26 cellular contexts compared by ENCODE assay signal in the genomic region with DNA sequence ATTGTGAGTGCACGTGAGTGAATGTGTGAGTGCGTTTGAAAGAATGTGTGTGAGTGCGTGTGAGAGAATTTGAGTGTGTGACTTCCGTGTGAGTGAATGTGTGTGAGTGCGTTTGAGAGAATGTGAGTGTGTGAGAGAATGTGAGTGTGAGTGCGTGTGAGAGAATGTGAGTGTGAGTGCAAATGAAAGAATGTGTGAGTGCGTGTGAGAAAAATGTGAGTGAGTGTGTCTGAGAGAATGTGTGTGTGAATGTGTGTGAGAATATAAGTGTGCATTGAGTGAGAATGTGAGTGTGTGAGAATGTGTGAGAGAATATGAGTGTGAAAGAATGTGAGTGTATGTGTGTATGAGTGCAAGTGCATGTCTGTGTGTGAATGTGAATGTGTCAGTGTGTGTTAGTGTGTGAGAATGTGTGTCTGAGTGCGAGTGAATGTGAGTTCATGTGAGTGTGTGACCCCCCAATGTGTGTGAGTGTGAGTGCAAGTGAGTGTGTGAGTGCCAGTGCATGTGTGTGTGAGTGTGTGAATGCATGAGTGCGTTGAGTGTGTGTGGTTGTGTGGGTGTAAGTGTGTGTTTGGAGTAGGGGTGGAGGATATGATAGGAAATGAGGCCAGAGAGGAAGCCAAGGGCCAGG. TPM values are rescaled to one million over a fixed set of nuclear protein-coding genes. Genes with fewer than 3 reads are reported as not detected.
DNase-seq lines count a peak whose midpoint lies in the region; ATAC-seq, FAIRE-seq and TF ChIP-seq lines count a peak whose summit lies in the region.
"Had no signal": no experiment of that assay in that cellular context is flagged by ENCODE, and none has a peak within 500 bp of the region (broad histone marks: within the 10 kb centered on the region; RNA-seq: fewer than 3 reads in every experiment).

No MANE protein-coding gene starts in this region.

- no peak overlapping the region for H2AFZ ChIP-seq in HepG2 (ENCODE audit: low read length)
- no peak overlapping the region for H2AFZ ChIP-seq in H1 (ENCODE audit: low read length)
- H2AFZ ChIP-seq: GM23338 had no signal

- ATAC-seq in HepG2 (no peak), right lobe of liver (no peak), WTC11 (no peak), GM19324 (IDR thresholded peaks at IDR 0.05; ENCODE audit: low FRiP score, unreplicated experiment) (no peak), GM21737 (IDR thresholded peaks at IDR 0.05; ENCODE audit: unreplicated experiment) (no peak)

- FAIRE-seq in HepG2 (lab: Jason Lieb, UNC) (no peak), H1 (lab: Jason Lieb, UNC) (no peak)
- FAIRE-seq: A549, D721Med, GM18507, H54 had no signal

- H3K27ac ChIP-seq in HepG2 (ENCODE audit: extremely low read length, insufficient read depth, low read length) (no peak overlapping the region), right lobe of liver (no peak overlapping the region), H1 (ENCODE audit: low read depth, low read length) (no peak overlapping the region)
- H3K27ac ChIP-seq: 22Rv1; A549; BLaER1 treated with 17β-estradiol and CSF1 and Interleukin-3, amounts not matched to agents 10 nM and 100 nM had no signal

- in situ Hi-C loops in HepG2 (cut with HindIII; ENCODE audit: extremely low pct_ligation_motif_present, low pct_unique_long_range_greater_than_20kb) = no loop called here

- TF ChIP-seq CTCF in HepG2 (CRISPR knock-in tag; IDR thresholded peaks at IDR 0.05) (no peak), right lobe of liver (IDR thresholded peaks at IDR 0.05) (no peak), WTC11 (IDR thresholded peaks at IDR 0.05) (no peak), H1 (IDR thresholded peaks at IDR 0.05; ENCODE audit: control extremely low read depth in 1 of 3, insufficient read depth in 1 of 3, low read depth in 1 of 3, low read length in 3 of 3) (no peak)

- H4K8ac ChIP-seq in H1 (ENCODE audit: extremely low read depth, insufficient read depth, low read length) = no peak overlapping the region; the same call in 1 of the 2 replicates

- no peak overlapping the region for H3K23ac ChIP-seq in H1 (ENCODE audit: insufficient read length)

- H3K18ac ChIP-seq in H1 (ENCODE audit: extremely low read depth, low read length) = no peak overlapping the region

- no peak overlapping the region for H2BK5ac ChIP-seq in H1 (ENCODE audit: low read depth, low read length)

- no peak overlapping the region for H4K5ac ChIP-seq in H1 (ENCODE audit: insufficient read length, low read depth, low read length)

- peak overlapping the region; percentile 96; the same call in 1 of the 2 replicates for H2AK5ac ChIP-seq in H1 (ENCODE audit: low read depth, low read length)

- CTCF ChIA-PET in HepG2 (lab: Yijun Ruan, JAX; ENCODE audit: low intra/inter-chr PET ratio, low total read pairs) (no interaction called here), WTC11 (lab: Charles Lee) (no interaction called here), H1 (lab: Charles Lee; ENCODE audit: partially characterized antibody) (interaction anchor here (0.8 to 1.4 kb wide), 2 partner anchors 13 to 431 kb away, joined by 3 to 4 read pairs; no protein-coding TSS in a partner anchor)
- CTCF ChIA-PET in activated naive CD4-positive, alpha-beta T cell treated with anti-CD3 and anti-CD28 coated beads for 36 hours (lab: Charles Lee) = no interaction called here

- no peaks in the 10 kb centered on the region for H3K9me3 Mint-ChIP-seq in WTC11
- H3K9me3 Mint-ChIP-seq in activated naive CD4-positive, alpha-beta T cell treated with anti-CD3 and anti-CD28 coated beads for 36 hours = no peaks in the 10 kb centered on the region
- H3K9me3 Mint-ChIP-seq: CD4-positive, alpha-beta T cell; CD8-positive, alpha-beta memory T cell; GM23338 had no signal

- peak overlapping the region; percentile 76; the same call in 1 of the 2 replicates for H2BK20ac ChIP-seq in H1 (ENCODE audit: low read length)

- POLR2A ChIA-PET in HepG2 (lab: Yijun Ruan, JAX) (no interaction called here), WTC11 (lab: Charles Lee) (no interaction called here), H1 (lab: Charles Lee; ENCODE audit: partially characterized antibody) (no interaction called here)

- peaks cover 24% of the 10 kb centered on the region for H3K23me2 ChIP-seq in H1 (ENCODE audit: low read depth, low read length)

- TF ChIP-seq POLR2A in HepG2 (IDR thresholded peaks at IDR 0.05; ENCODE audit: insufficient read depth in 1 of 2, low read depth in 2 of 2, low read length in 2 of 2) (no peak), right lobe of liver (IDR thresholded peaks at IDR 0.05) (no peak), H1 (IDR thresholded peaks at IDR 0.05; ENCODE audit: control extremely low read depth in 1 of 2, low read depth in 2 of 2, low read length in 2 of 2) (no peak)

- intact Hi-C loops in HepG2 (cut with micrococcal nuclease; ENCODE audit: unreplicated experiment) (no loop called here), right lobe of liver (cut with DNase I) (no loop called here)
- intact Hi-C loops in activated naive CD4-positive, alpha-beta T cell treated with anti-CD3 and anti-CD28 coated beads for 36 hours (cut with micrococcal nuclease) = no loop called here

- H3K27me3 ChIP-seq in HepG2 (ENCODE audit: control insufficient read depth in 1 of 2, insufficient read depth in 2 of 2, low read length in 2 of 2) = peaks cover 0 to 26% of the 10 kb centered on the region in 2 experiments; a peak in 3 of 5 replicates
- no peaks in the 10 kb centered on the region for H3K27me3 ChIP-seq in right lobe of liver
- H3K27me3 ChIP-seq in H1 (replicated peaks in 1 of 4; ENCODE audit: control insufficient read depth in 3 of 4, extremely low read depth in 1 of 4, insufficient read depth in 3 of 4, low read length in 3 of 4) = no peaks in the 10 kb centered on the region; a peak in 1 of 7 replicates
- H3K27me3 ChIP-seq: BE2C; BLaER1 treated with 17β-estradiol and CSF1 and Interleukin-3, amounts not matched to agents 10 nM and 100 nM had no signal

- H3K36me3 ChIP-seq in HepG2 (replicated peaks in 1 of 2; ENCODE audit: control insufficient read depth in 1 of 2, insufficient read depth in 2 of 2, low read length in 2 of 2) = no peaks in the 10 kb centered on the region
- no peaks in the 10 kb centered on the region for H3K36me3 ChIP-seq in right lobe of liver
- H3K36me3 ChIP-seq in H1 (ENCODE audit: control insufficient read depth in 2 of 4, insufficient read depth in 4 of 4, low read length in 3 of 4) = no peaks in the 10 kb centered on the region; a peak in 2 of 8 replicates
- H3K36me3 ChIP-seq: BE2C; BLaER1 treated with 17β-estradiol and CSF1 and Interleukin-3, amounts not matched to agents 10 nM and 100 nM had no signal

- H4K20me1 ChIP-seq in HepG2 (ENCODE audit: insufficient read depth, low read length) (no peaks in the 10 kb centered on the region), H1 (replicated peaks in 1 of 2; ENCODE audit: control insufficient read depth in 1 of 2, insufficient read depth in 2 of 2, low read length in 2 of 2) (peaks cover 0 to 21% of the 10 kb centered on the region in 2 experiments)
- H4K20me1 ChIP-seq: BLaER1 treated with 17β-estradiol and CSF1 and Interleukin-3, amounts not matched to agents 10 nM and 100 nM had no signal

- peak overlapping the region; percentile 73 for H3K14ac ChIP-seq in H1 (ENCODE audit: insufficient read length)

- no peaks in the 10 kb centered on the region for H3K79me1 ChIP-seq in H1 (ENCODE audit: low read depth, low read length)

- BruUV-seq in HepG2 (replicated peaks; lab: Mats Ljungman, UMichigan) = no TSS peak

- H2BK12ac ChIP-seq in H1 (ENCODE audit: low read depth, low read length) = peak overlapping the region; percentile 53

- no peak overlapping the region for H3K27ac Mint-ChIP-seq in WTC11
- H3K27ac Mint-ChIP-seq in activated naive CD4-positive, alpha-beta T cell treated with anti-CD3 and anti-CD28 coated beads for 36 hours = no peak overlapping the region
- H3K27ac Mint-ChIP-seq: CD14-positive monocyte; CD4-positive, alpha-beta T cell; CD8-positive, alpha-beta memory T cell; GM23338 had no signal

- H3K36me3 Mint-ChIP-seq in WTC11 = no peaks in the 10 kb centered on the region
- H3K36me3 Mint-ChIP-seq in activated naive CD4-positive, alpha-beta T cell treated with anti-CD3 and anti-CD28 coated beads for 36 hours (ENCODE audit: low read depth) = no peaks in the 10 kb centered on the region
- H3K36me3 Mint-ChIP-seq: CD14-positive monocyte; CD8-positive, alpha-beta memory T cell had no signal

- no peaks in the 10 kb centered on the region for H3K4me1 Mint-ChIP-seq in WTC11
- H3K4me1 Mint-ChIP-seq in activated naive CD4-positive, alpha-beta T cell treated with anti-CD3 and anti-CD28 coated beads for 36 hours (ENCODE audit: low read depth) = no peaks in the 10 kb centered on the region
- H3K4me1 Mint-ChIP-seq: CD14-positive monocyte; CD8-positive, alpha-beta memory T cell; GM23338 had no signal

- H2BK15ac ChIP-seq in H1 (ENCODE audit: low read length) = peak overlapping the region; percentile 83; the same call in 1 of the 2 replicates

- H3K4me2 ChIP-seq in HepG2 (ENCODE audit: low read depth, low read length) = no peak overlapping the region
- H3K4me2 ChIP-seq in H1 (ENCODE audit: insufficient read depth in 1 of 2, low read depth in 2 of 2, low read length in 2 of 2) = no peak overlapping the region
- H3K4me2 ChIP-seq: A549; BLaER1 treated with 17β-estradiol and CSF1 and Interleukin-3, amounts not matched to agents 10 nM and 100 nM; GM23338 had no signal

- H3K27me3 Mint-ChIP-seq in WTC11 (ENCODE audit: low read depth) = peaks cover 8% of the 10 kb centered on the region
- peaks cover 3% of the 10 kb centered on the region for H3K27me3 Mint-ChIP-seq in activated naive CD4-positive, alpha-beta T cell treated with anti-CD3 and anti-CD28 coated beads for 36 hours (ENCODE audit: low read depth)

- H3K4me1 ChIP-seq in HepG2 (ENCODE audit: insufficient read depth, low read length) (no peaks in the 10 kb centered on the region), right lobe of liver (no peaks in the 10 kb centered on the region), H1 (replicated peaks in 1 of 4; ENCODE audit: control insufficient read depth in 3 of 4, insufficient read depth in 4 of 4, low read length in 3 of 4) (no peaks in the 10 kb centered on the region)
- H3K4me1 ChIP-seq: A549, BE2C had no signal

- H3K9me3 ChIP-seq in HepG2 (ENCODE audit: low read length) (no peaks in the 10 kb centered on the region), right lobe of liver (no peaks in the 10 kb centered on the region), H1 (ENCODE audit: insufficient read depth in 2 of 2, low read depth in 1 of 2, low read length in 1 of 2) (peaks cover 3 to 22% of the 10 kb centered on the region in 2 experiments; a peak in 2 of 4 replicates)
- H3K9me3 ChIP-seq: BE2C had no signal

- H4K91ac ChIP-seq in H1 (replicated peaks; ENCODE audit: insufficient read length, low read length) = no peak overlapping the region

- no peak overlapping the region for H3K4me3 ChIP-seq in HepG2 (replicated peaks in 1 of 3; ENCODE audit: insufficient read depth in 1 of 3, low read depth in 2 of 3, low read length in 3 of 3)
- no peak overlapping the region for H3K4me3 ChIP-seq in right lobe of liver
- H3K4me3 ChIP-seq in H1 (ENCODE audit: extremely low read depth in 1 of 4, insufficient read depth in 2 of 4, low read depth in 3 of 4, low read length in 4 of 4) = no peak overlapping the region
- H3K4me3 ChIP-seq: A549; BLaER1 treated with 17β-estradiol and CSF1 and Interleukin-3, amounts not matched to agents 10 nM and 100 nM; GM23338 had no signal

- H2BK120ac ChIP-seq in H1 (replicated peaks; ENCODE audit: low read depth, low read length) = no peak overlapping the region

- no peak for DNase-seq in HepG2 (ENCODE audit: low spot score)
- no peak for DNase-seq in right lobe of liver
- DNase-seq in WTC11 (ENCODE audit: low spot score) = no peak
- no peak for DNase-seq in H1 (ENCODE audit: low read depth in 1 of 2, low spot score in 2 of 2)
- DNase-seq in activated naive CD4-positive, alpha-beta T cell treated with anti-CD3 and anti-CD28 coated beads for 36 hours = no peak
- DNase-seq in 8988T = no peak
- DNase-seq: ACHN; AML-193; BE2C; CD4-positive, alpha-beta T cell; CD8-positive, alpha-beta memory T cell; DMS 273 treated with DMSO at 0.1 percent for 48 hours; DMS79; EL; GDM1; HCEC 1CT had no signal

- WGBS in HepG2 (ENCODE audit: low lambda C conversion rate) = 76% methylated on average over 9 of the region's 9 CpGs
- 92% methylated on average over 9 of the region's 9 CpGs for WGBS in right lobe of liver (ENCODE audit: insufficient coverage, low coverage, low lambda C conversion rate, missing lambda C conversion rate)
- WGBS in H1 (ENCODE audit: extremely low coverage in 1 of 2, insufficient coverage in 1 of 2, insufficient read length in 1 of 2, insufficient replicate concordance in 2 of 2, low coverage in 1 of 2, low lambda C conversion rate in 2 of 2, missing lambda C conversion rate in 1 of 2), 2 experiments = 85 to 99% methylated on average over 7 to 9 of the region's 9 CpGs

- no peak for TF ChIP-seq EP300 in HepG2 (IDR thresholded peaks at IDR 0.05; ENCODE audit: low read depth in 2 of 2, low read length in 2 of 2)
- no peak for TF ChIP-seq EP300 in HepG2 (CRISPR knock-in tag; IDR thresholded peaks at IDR 0.05; ENCODE audit: borderline replicate concordance)
- TF ChIP-seq EP300 in H1 (IDR thresholded peaks at IDR 0.05; ENCODE audit: borderline replicate concordance in 1 of 2, low read depth in 2 of 2, low read length in 2 of 2) = no peak

- H3K9ac ChIP-seq in HepG2 (ENCODE audit: insufficient read depth, low read depth, low read length) = no peak overlapping the region
- no peak overlapping the region for H3K9ac ChIP-seq in H1 (replicated peaks in 1 of 4; ENCODE audit: extremely low read depth in 1 of 4, low read depth in 3 of 4, low read length in 3 of 4)
- H3K9ac ChIP-seq: BLaER1 treated with 17β-estradiol and CSF1 and Interleukin-3, amounts not matched to agents 10 nM and 100 nM had no signal

- H3K4ac ChIP-seq in H1 (replicated peaks; ENCODE audit: insufficient read length, low read depth, low read length) = no peak overlapping the region

- H3K56ac ChIP-seq in H1 (replicated peaks; ENCODE audit: insufficient read length, low read depth, low read length) = peak overlapping the region; percentile 92

- TF ChIP-seq RAD21 in HepG2 (CRISPR knock-in tag; IDR thresholded peaks at IDR 0.05) (no peak), H1 (IDR thresholded peaks at IDR 0.05 in 1 of 2, conservative IDR thresholded peaks at IDR 0.05 in 1 of 2; ENCODE audit: low read depth in 2 of 2, low read length in 2 of 2) (no peak)

- no peak overlapping the region for H3K4me3 Mint-ChIP-seq in WTC11
- H3K4me3 Mint-ChIP-seq in activated naive CD4-positive, alpha-beta T cell treated with anti-CD3 and anti-CD28 coated beads for 36 hours = no peak overlapping the region
- H3K4me3 Mint-ChIP-seq: CD14-positive monocyte; CD4-positive, alpha-beta T cell; CD8-positive, alpha-beta memory T cell; GM23338 had no signal

- no peaks in the 10 kb centered on the region for H3K79me2 ChIP-seq in HepG2 (ENCODE audit: insufficient read depth, low read length)
- H3K79me2 ChIP-seq in H1 (ENCODE audit: control insufficient read depth in 1 of 2, insufficient read depth in 2 of 2, low read length in 2 of 2) = peaks cover 0 to 4% of the 10 kb centered on the region in 2 experiments; a peak in 2 of 4 replicates

RNA-seq across cellular contexts. Expression of a gene that starts 37.9 kb away (rescaled TPM):
- total RNA-seq in HepG2 (2016; rRNA removed; fragmentation: Illumina TruSeq; extraction: Trizol) (not detected in 2 replicates), right lobe of liver (1 to 10 TPM in 5 of 6 experiments, under 1 TPM in 1; 0.64 to 5.0 (median 3.0) TPM), WTC11 (2021) (0.42 to 0.50 TPM in 2 of 3 replicates, not detected in the other)
- total RNA-seq in HepG2 (2016; cell fraction: cytosol; rRNA removed; fragmentation: Illumina TruSeq; extraction: Trizol; ENCODE audit: low read depth) = not detected in 2 replicates
- total RNA-seq in HepG2 (2016; cell fraction: insoluble cytoplasmic fraction; rRNA removed; fragmentation: Illumina TruSeq; extraction: Trizol) = not detected in 2 replicates
- total RNA-seq in HepG2 (2016; cell fraction: membrane; rRNA removed; fragmentation: Illumina TruSeq; extraction: Trizol) = not detected in 2 replicates
- total RNA-seq in HepG2 (2016; cell fraction: nucleus; rRNA removed; fragmentation: Illumina TruSeq; extraction: Trizol) = not detected in 2 replicates
- polyA plus RNA-seq in HepG2 (2011; rRNA removed) (not detected in 2 replicates), H1 (2011; rRNA removed) (0.72 and 0.86 TPM in 2 replicates)
- not detected in 2 replicates for polyA plus RNA-seq in HepG2 (2011; cell fraction: cytosol; rRNA removed)
- 0.12 TPM in 1 of 2 replicates, not detected in the other for polyA plus RNA-seq in HepG2 (2011; cell fraction: nucleus; rRNA removed)
- polyA plus RNA-seq in HepG2 (2012) = not detected in 2 replicates
- not detected in 2 replicates for polyA plus RNA-seq in HepG2 (2016; cell fraction: cytosol; fragmentation: Illumina TruSeq; extraction: Trizol; ENCODE audit: low read depth)
- polyA plus RNA-seq in HepG2 (2016; cell fraction: insoluble cytoplasmic fraction; fragmentation: Illumina TruSeq; extraction: Trizol; ENCODE audit: low read depth) = not detected in 2 replicates
- polyA plus RNA-seq in HepG2 (2016; cell fraction: membrane; fragmentation: Illumina TruSeq; extraction: Trizol; ENCODE audit: low read depth) = not detected in 2 replicates
- polyA plus RNA-seq in HepG2 (2016; cell fraction: nucleus; fragmentation: Illumina TruSeq; extraction: Trizol; ENCODE audit: insufficient read depth, low read depth) = not detected in 2 replicates
- 16.6 TPM in 1 of 2 replicates, not detected in the other for polyA minus RNA-seq in HepG2 (2011; rRNA and poly(A)+ RNA removed; ENCODE audit: low replicate concordance)
- polyA minus RNA-seq in HepG2 (2011; cell fraction: cytosol; rRNA and poly(A)+ RNA removed) = 0.44 TPM in 1 of 2 replicates, not detected in the other
- polyA minus RNA-seq in HepG2 (2011; cell fraction: nucleus; rRNA and poly(A)+ RNA removed) = not detected in 2 replicates
- 0.11 and 0.17 TPM in 2 replicates for total RNA-seq in H1 (2021; fragmentation: NEBNext Ultra II Directional; extraction: Animal tissue kit (Norgen Biotek cat#: 25700))
- 0.66 TPM for polyA plus RNA-seq in H1 (2011; cell fraction: cytosol; rRNA removed)
- 0.20 TPM for polyA plus RNA-seq in H1 (2011; cell fraction: nucleus; rRNA removed)
- 0.31 to 0.59 TPM (median 0.37 TPM) in 3 of 4 replicates, not detected in the other for polyA plus RNA-seq in H1 (2012, experiment 1 of 2)
- polyA plus RNA-seq in H1 (2012, experiment 2 of 2) = 0.66 TPM
- 0.34 TPM for polyA plus RNA-seq in H1 (2013, experiment 1 of 2)
- 0.20 TPM for polyA plus RNA-seq in H1 (2013, experiment 2 of 2)
- 0.49 TPM in 1 of 2 replicates, not detected in the other for polyA minus RNA-seq in H1 (2011; rRNA and poly(A)+ RNA removed)
- not detected for polyA minus RNA-seq in H1 (2011; cell fraction: cytosol; rRNA and poly(A)+ RNA removed)
- polyA minus RNA-seq in H1 (2011; cell fraction: nucleus; rRNA and poly(A)+ RNA removed) = 0.50 TPM
- not detected for total RNA-seq in activated naive CD4-positive, alpha-beta T cell treated with anti-CD3 and anti-CD28 coated beads for 36 hours
- total RNA-seq: CD8-positive, alpha-beta memory T cell had no signal
- polyA plus RNA-seq: CD14-positive monocyte; CD8-positive, alpha-beta memory T cell; GM23338 had no signal

RNA-seq across cellular contexts. Expression of a gene that starts 43.8 kb away (rescaled TPM):
- total RNA-seq in HepG2 (2016; rRNA removed; fragmentation: Illumina TruSeq; extraction: Trizol) (14.8 and 15.6 TPM in 2 replicates), right lobe of liver (10 to 100 TPM; 13.9 to 22.6 (median 16.3) TPM), WTC11 (2021) (22.4 to 23.5 TPM (median 23.1 TPM) in 3 replicates)
- 23.4 and 25.6 TPM in 2 replicates for total RNA-seq in HepG2 (2016; cell fraction: cytosol; rRNA removed; fragmentation: Illumina TruSeq; extraction: Trizol; ENCODE audit: low read depth)
- total RNA-seq in HepG2 (2016; cell fraction: insoluble cytoplasmic fraction; rRNA removed; fragmentation: Illumina TruSeq; extraction: Trizol) = 16.1 and 16.3 TPM in 2 replicates
- 44.3 and 49.4 TPM in 2 replicates for total RNA-seq in HepG2 (2016; cell fraction: membrane; rRNA removed; fragmentation: Illumina TruSeq; extraction: Trizol)
- 15.1 and 18.6 TPM in 2 replicates for total RNA-seq in HepG2 (2016; cell fraction: nucleus; rRNA removed; fragmentation: Illumina TruSeq; extraction: Trizol)
- polyA plus RNA-seq in HepG2 (2011; rRNA removed) (26.5 and 30.1 TPM in 2 replicates), H1 (2011; rRNA removed) (24.1 and 33.9 TPM in 2 replicates)
- polyA plus RNA-seq in HepG2 (2011; cell fraction: cytosol; rRNA removed) = 20.1 and 28.8 TPM in 2 replicates
- 47.6 and 49.8 TPM in 2 replicates for polyA plus RNA-seq in HepG2 (2011; cell fraction: nucleus; rRNA removed)
- polyA plus RNA-seq in HepG2 (2012) = 21.0 and 36.9 TPM in 2 replicates
- polyA plus RNA-seq in HepG2 (2016; cell fraction: cytosol; fragmentation: Illumina TruSeq; extraction: Trizol; ENCODE audit: low read depth) = 43.8 and 44.4 TPM in 2 replicates
- 22.2 and 25.7 TPM in 2 replicates for polyA plus RNA-seq in HepG2 (2016; cell fraction: insoluble cytoplasmic fraction; fragmentation: Illumina TruSeq; extraction: Trizol; ENCODE audit: low read depth)
- 60.1 and 62.7 TPM in 2 replicates for polyA plus RNA-seq in HepG2 (2016; cell fraction: membrane; fragmentation: Illumina TruSeq; extraction: Trizol; ENCODE audit: low read depth)
- polyA plus RNA-seq in HepG2 (2016; cell fraction: nucleus; fragmentation: Illumina TruSeq; extraction: Trizol; ENCODE audit: insufficient read depth, low read depth) = 19.7 and 22.6 TPM in 2 replicates
- 109 and 119 TPM in 2 replicates for polyA minus RNA-seq in HepG2 (2011; rRNA and poly(A)+ RNA removed; ENCODE audit: low replicate concordance)
- polyA minus RNA-seq in HepG2 (2011; cell fraction: cytosol; rRNA and poly(A)+ RNA removed) = 20.6 and 22.8 TPM in 2 replicates
- 61.7 and 62.4 TPM in 2 replicates for polyA minus RNA-seq in HepG2 (2011; cell fraction: nucleus; rRNA and poly(A)+ RNA removed)
- 26.2 and 26.4 TPM in 2 replicates for total RNA-seq in H1 (2021; fragmentation: NEBNext Ultra II Directional; extraction: Animal tissue kit (Norgen Biotek cat#: 25700))
- polyA plus RNA-seq in H1 (2011; cell fraction: cytosol; rRNA removed) = 18.7 TPM
- polyA plus RNA-seq in H1 (2011; cell fraction: nucleus; rRNA removed) = 61.5 TPM
- polyA plus RNA-seq in H1 (2012, experiment 1 of 2) = 21.8 to 25.4 TPM (median 24.1 TPM) in 4 replicates
- polyA plus RNA-seq in H1 (2012, experiment 2 of 2) = 18.2 TPM
- 16.0 TPM for polyA plus RNA-seq in H1 (2013, experiment 1 of 2)
- 16.8 TPM for polyA plus RNA-seq in H1 (2013, experiment 2 of 2)
- 74.1 and 91.8 TPM in 2 replicates for polyA minus RNA-seq in H1 (2011; rRNA and poly(A)+ RNA removed)
- polyA minus RNA-seq in H1 (2011; cell fraction: cytosol; rRNA and poly(A)+ RNA removed) = 30.5 TPM
- 81.2 TPM for polyA minus RNA-seq in H1 (2011; cell fraction: nucleus; rRNA and poly(A)+ RNA removed)
- total RNA-seq in activated naive CD4-positive, alpha-beta T cell treated with anti-CD3 and anti-CD28 coated beads for 36 hours = 10 to 100 TPM; 28.4 to 29.6 TPM
